8 cellular contexts compared by ENCODE assay signal in the genomic region with DNA sequence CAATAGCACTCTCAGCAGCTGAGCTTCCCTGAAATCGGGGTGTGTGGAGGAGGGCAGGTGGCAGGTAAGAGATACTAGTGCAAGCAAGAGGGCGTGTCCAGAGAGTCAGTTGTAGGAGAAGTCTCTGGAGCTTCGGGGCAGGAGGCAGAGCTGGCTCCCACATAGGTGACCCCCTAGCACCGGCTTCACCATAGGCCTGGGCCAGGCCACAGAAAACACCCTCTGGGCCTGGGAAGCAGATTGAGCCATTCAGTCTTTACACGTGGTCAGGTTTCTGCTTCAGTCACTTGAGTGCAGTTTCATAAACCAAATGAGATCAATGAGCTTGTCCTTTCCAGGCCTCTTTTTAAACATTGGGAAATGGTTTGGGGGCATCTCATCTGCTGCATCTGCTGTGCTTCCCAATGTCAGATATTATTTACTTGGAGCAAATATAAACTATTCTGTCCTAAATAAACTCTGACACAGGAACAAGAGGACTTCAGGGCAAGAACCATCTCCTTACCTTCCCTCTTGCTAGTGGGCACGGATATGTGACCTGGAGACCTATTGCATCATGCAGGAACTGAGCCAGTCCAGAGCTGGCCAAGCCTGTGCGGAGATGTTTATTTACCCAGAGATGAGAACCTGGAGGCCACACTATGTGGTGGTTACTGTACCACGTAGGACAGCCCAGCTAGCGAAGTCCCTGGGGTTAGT. TPM values are rescaled to one million over a fixed set of nuclear protein-coding genes. Genes with fewer than 3 reads are reported as not detected.
DNase-seq lines count a peak whose midpoint lies in the region; ATAC-seq, FAIRE-seq and TF ChIP-seq lines count a peak whose summit lies in the region.

No MANE protein-coding gene starts in this region.

- H4K20me1 ChIP-seq in DND-41 (ENCODE audit: insufficient read depth, low read length) (no peaks in the 10 kb centered on the region), mammary epithelial cell (ENCODE audit: insufficient read depth, low read length) (no peaks in the 10 kb centered on the region)

- peak overlapping the region; percentile 61 for H3K9ac ChIP-seq in DND-41 (ENCODE audit: low read depth, low read length)
- H3K9ac ChIP-seq in mammary epithelial cell (ENCODE audit: insufficient read depth, low read length) = peak overlapping the region; percentile 2

- H3K4me3 ChIP-seq in DND-41 (ENCODE audit: low read depth in 1 of 2, low read length in 2 of 2) (no peak overlapping the region), mammary epithelial cell (replicated peaks in 1 of 3; ENCODE audit: insufficient read depth in 1 of 3, low read depth in 2 of 3, low read length in 3 of 3) (no peak overlapping the region), aorta (ENCODE audit: low read length in 2 of 2) (no peak overlapping the region)

- no peak overlapping the region for H2AFZ ChIP-seq in DND-41 (ENCODE audit: low read depth, low read length)
- peak overlapping the region; percentile 2 for H2AFZ ChIP-seq in mammary epithelial cell (ENCODE audit: low read depth, low read length)

- CTCF ChIA-PET in mammary epithelial cell (lab: Charles Lee; ENCODE audit: low non-redundant PET) = interaction anchor here (0.6 to 1.2 kb wide), 3 partner anchors 11 to 96 kb away, joined by 4 to 6 read pairs (median 5); no protein-coding TSS in a partner anchor

- peak overlapping the region; percentile 96 for H3K27ac ChIP-seq in DND-41 (ENCODE audit: low read length)
- H3K27ac ChIP-seq in mammary epithelial cell (ENCODE audit: insufficient read depth, low read depth, low read length) = peak overlapping the region; percentile 18
- H3K27ac ChIP-seq in aorta (ENCODE audit: low read depth in 1 of 2, low read length in 2 of 2) = no peak overlapping the region

- H3K27me3 ChIP-seq in DND-41 (ENCODE audit: insufficient read depth, low read length, poor library complexity) (no peaks in the 10 kb centered on the region), mammary epithelial cell (ENCODE audit: insufficient read depth, low read length) (no peaks in the 10 kb centered on the region), aorta (ENCODE audit: control insufficient read depth in 1 of 2, insufficient read depth in 2 of 2, low read length in 1 of 2) (no peaks in the 10 kb centered on the region)

- peak overlapping the region; percentile 55; the same call in 1 of the 2 replicates for H3K4me2 ChIP-seq in DND-41 (ENCODE audit: insufficient read depth, low read length)
- H3K4me2 ChIP-seq in mammary epithelial cell (ENCODE audit: insufficient read depth, low read depth, low read length) = peak overlapping the region; percentile 5

- 29% methylated on average over 9 of the region's 9 CpGs for WGBS in mammary epithelial cell (ENCODE audit: low coverage, missing lambda C conversion rate)
- WGBS in aorta, 2 donors = 56 to 59% methylated on average over 9 of the region's 9 CpGs

- no TSS peak for BruUV-seq in mammary epithelial cell (replicated peaks; lab: Mats Ljungman, UMichigan)

- H3K79me2 ChIP-seq in DND-41 (ENCODE audit: insufficient read depth, low read length) = no peaks in the 10 kb centered on the region
- no peaks in the 10 kb centered on the region for H3K79me2 ChIP-seq in mammary epithelial cell (ENCODE audit: insufficient read depth, low read length)

- peak; percentile 10 for DNase-seq in DND-41
- peak; percentile 55 for DNase-seq in NCI-H748 (lab: John Stamatoyannopoulos, UW; ENCODE audit: unreplicated experiment)
- DNase-seq in mammary epithelial cell = peak; percentile 44
- peak; percentile 81 for DNase-seq in mucosa of gallbladder (ENCODE audit: low spot score)
- peak in 1 of 2 donors; percentile 76 for DNase-seq in aorta
- DNase-seq in GM19238 (ENCODE audit: insufficient read length, low spot score) = no peak
- DNase-seq in HUDEP-2 (lab: John Stamatoyannopoulos, UW; ENCODE audit: unreplicated experiment in 76 of 76) = no peak
- no peak for DNase-seq in GM12891 (ENCODE audit: insufficient read length, low spot score)

- intact Hi-C loops in mammary epithelial cell (cut with micrococcal nuclease) = loop anchor here (5.0 kb wide), 1 partner anchor 237 kb away; no protein-coding TSS in a partner anchor
- intact Hi-C loops in aorta (cut with DNase I) = no loop called here

- TF ChIP-seq CTCF in DND-41 (IDR thresholded peaks at IDR 0.05; ENCODE audit: borderline replicate concordance, extremely low read depth, low read length, poor library complexity, severe bottlenecking) (no peak), mammary epithelial cell (conservative IDR thresholded peaks at IDR 0.05 in 1 of 2, IDR thresholded peaks at IDR 0.05 in 1 of 2; ENCODE audit: extremely low read depth in 1 of 2, insufficient read depth in 1 of 2, low read depth in 1 of 2, low read length in 2 of 2) (no peak)

- TF ChIP-seq POLR2A in GM12891 (IDR thresholded peaks at IDR 0.05; ENCODE audit: low read depth, low read length) = no peak

- H3K36me3 ChIP-seq in DND-41 (ENCODE audit: insufficient read depth, low read length) = no peaks in the 10 kb centered on the region
- no peaks in the 10 kb centered on the region for H3K36me3 ChIP-seq in mammary epithelial cell (ENCODE audit: insufficient read depth, low read length)
- no peaks in the 10 kb centered on the region for H3K36me3 ChIP-seq in aorta (ENCODE audit: control insufficient read depth in 1 of 2, insufficient read depth in 2 of 2, low read length in 1 of 2)

- in situ Hi-C loops in mammary epithelial cell (cut with MboI; ENCODE audit: low sequenced_read_pairs in 2 of 2) = no loop called here

- dilution Hi-C loops in mammary epithelial cell (cut with HindIII; ENCODE audit: low sequenced_read_pairs) = no loop called here

- H3K9me3 ChIP-seq in DND-41 (ENCODE audit: insufficient read depth, low read length, severe bottlenecking) (no peaks in the 10 kb centered on the region), mammary epithelial cell (replicated peaks; ENCODE audit: insufficient read depth, low read length) (no peaks in the 10 kb centered on the region), aorta (ENCODE audit: control insufficient read depth, low read length) (no peaks in the 10 kb centered on the region)

- ATAC-seq in DND-41 (ENCODE audit: insufficient read depth, low read depth) (no peak), aorta (ENCODE audit: low FRiP score) (peak; percentile 44)

- FAIRE-seq in GM12891 (lab: Jason Lieb, UNC) = no peak

- H3K4me1 ChIP-seq in DND-41 (ENCODE audit: insufficient read depth, low read length) = peaks cover 86% of the 10 kb centered on the region
- peaks cover 37% of the 10 kb centered on the region for H3K4me1 ChIP-seq in mammary epithelial cell (ENCODE audit: insufficient read depth, low read length)
- no peaks in the 10 kb centered on the region for H3K4me1 ChIP-seq in aorta (ENCODE audit: control insufficient read depth in 1 of 2, insufficient read depth in 2 of 2, low read length in 2 of 2)

TF ChIP-seq in GM12891, 5 proteins besides CTCF, POLR2A, EP300 and RAD21:
- TF ChIP-seq POLR2AphosphoS5 (IDR thresholded peaks at IDR 0.05; ENCODE audit: low read depth, low read length) = no peak
- no peak for TF ChIP-seq TAF1 (IDR thresholded peaks at IDR 0.05; ENCODE audit: low read depth, low read length)
- TF ChIP-seq POU2F2 (IDR thresholded peaks at IDR 0.05; ENCODE audit: low read depth, low read length) = no peak
- no peak for TF ChIP-seq SPI1 (IDR thresholded peaks at IDR 0.05; ENCODE audit: low read depth, low read length)
- TF ChIP-seq PAX5 (IDR thresholded peaks at IDR 0.05; ENCODE audit: insufficient read depth, low read length, severe bottlenecking) = no peak
TF ChIP-seq in GM12891: peak in this region for 0.

RNA-seq across cellular contexts. Expression of gene CCR7, which starts 16.1 kb away (rescaled TPM):
- total RNA-seq in mammary epithelial cell (under 1 TPM in 1 of 2 donors, not detected in 1; 0.17 TPM), mucosa of gallbladder (1.3 TPM), aorta (under 1 TPM; 0.62 to 0.84 TPM)
- polyA plus RNA-seq in mammary epithelial cell (0.20 TPM), aorta (under 1 TPM; 0.08 to 0.13 TPM)
- not detected for polyA minus RNA-seq in mammary epithelial cell
- 156 TPM for polyA plus RNA-seq in GM12891 (2012; ENCODE audit: low read depth, missing spikeins)

RNA-seq across cellular contexts. Expression of gene TNS4, which starts 47.7 kb away (rescaled TPM):
- total RNA-seq in mammary epithelial cell (100 to 1,000 TPM; 170 to 608 TPM), mucosa of gallbladder (0.23 TPM), aorta (under 1 TPM in 1 of 2 donors, not detected in 1; 0.39 TPM)
- polyA plus RNA-seq in mammary epithelial cell (120 TPM), aorta (under 1 TPM in 1 of 2 donors, not detected in 1; 0.05 TPM)
- 1,186 TPM for polyA minus RNA-seq in mammary epithelial cell
- polyA plus RNA-seq in GM12891 (2012; ENCODE audit: low read depth, missing spikeins) = 0.22 TPM

Comparison
In these comparisons a context has a peak if more than half of its experiments do, and no peak if none do; other contexts are left out.
1. DNase-seq: peak in DND-41 (single experiment), NCI-H748 (single experiment), mammary epithelial cell (single experiment) and mucosa of gallbladder (single experiment); none in GM19238 (single experiment), HUDEP-2 (0 of 76) and GM12891 (single experiment).
2. H3K27ac ChIP-seq: peak in DND-41 (single experiment) and mammary epithelial cell (single experiment); none in aorta (0 of 2).
3. RNA of gene TNS4, which starts 47.7 kb away (total RNA-seq): 170 to 608 TPM in mammary epithelial cell; 0.39 TPM in aorta and 0.23 TPM in mucosa of gallbladder (single experiment); every median in the first group is over 100 times any median in the second.